Comparison of ENCODE assay signal across 1 cellular context in genomic region chr1:94514095-94514727, GRCh38.
TF ChIP-seq lines count a peak whose summit lies in the region.

No MANE protein-coding gene starts in this region.

TF ChIP-seq in HEK293, 187 proteins besides CTCF, POLR2A, EP300 and RAD21 (continued from another document):
- TF ChIP-seq, protein P1, sequence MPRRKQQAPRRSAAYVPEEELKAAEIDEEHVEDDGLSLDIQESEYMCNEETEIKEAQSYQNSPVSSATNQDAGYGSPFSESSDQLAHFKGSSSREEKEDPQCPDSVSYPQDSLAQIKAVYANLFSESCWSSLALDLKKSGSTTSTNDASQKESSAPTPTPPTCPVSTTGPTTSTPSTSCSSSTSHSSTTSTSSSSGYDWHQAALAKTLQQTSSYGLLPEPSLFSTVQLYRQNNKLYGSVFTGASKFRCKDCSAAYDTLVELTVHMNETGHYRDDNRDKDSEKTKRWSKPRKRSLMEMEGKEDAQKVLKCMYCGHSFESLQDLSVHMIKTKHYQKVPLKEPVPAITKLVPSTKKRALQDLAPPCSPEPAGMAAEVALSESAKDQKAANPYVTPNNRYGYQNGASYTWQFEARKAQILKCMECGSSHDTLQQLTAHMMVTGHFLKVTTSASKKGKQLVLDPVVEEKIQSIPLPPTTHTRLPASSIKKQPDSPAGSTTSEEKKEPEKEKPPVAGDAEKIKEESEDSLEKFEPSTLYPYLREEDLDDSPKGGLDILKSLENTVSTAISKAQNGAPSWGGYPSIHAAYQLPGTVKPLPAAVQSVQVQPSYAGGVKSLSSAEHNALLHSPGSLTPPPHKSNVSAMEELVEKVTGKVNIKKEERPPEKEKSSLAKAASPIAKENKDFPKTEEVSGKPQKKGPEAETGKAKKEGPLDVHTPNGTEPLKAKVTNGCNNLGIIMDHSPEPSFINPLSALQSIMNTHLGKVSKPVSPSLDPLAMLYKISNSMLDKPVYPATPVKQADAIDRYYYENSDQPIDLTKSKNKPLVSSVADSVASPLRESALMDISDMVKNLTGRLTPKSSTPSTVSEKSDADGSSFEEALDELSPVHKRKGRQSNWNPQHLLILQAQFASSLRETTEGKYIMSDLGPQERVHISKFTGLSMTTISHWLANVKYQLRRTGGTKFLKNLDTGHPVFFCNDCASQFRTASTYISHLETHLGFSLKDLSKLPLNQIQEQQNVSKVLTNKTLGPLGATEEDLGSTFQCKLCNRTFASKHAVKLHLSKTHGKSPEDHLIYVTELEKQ (tag by site-specific recombination; IDR thresholded peaks at IDR 0.05; ENCODE audit: borderline replicate concordance): no peak
- TF ChIP-seq ZNF16 (tag by site-specific recombination; IDR thresholded peaks at IDR 0.05; ENCODE audit: low read depth): no peak
TF ChIP-seq in HEK293: peak in this region for 4.
